Comparison of ENCODE assay signal across 16 cellular contexts in the genomic region with DNA sequence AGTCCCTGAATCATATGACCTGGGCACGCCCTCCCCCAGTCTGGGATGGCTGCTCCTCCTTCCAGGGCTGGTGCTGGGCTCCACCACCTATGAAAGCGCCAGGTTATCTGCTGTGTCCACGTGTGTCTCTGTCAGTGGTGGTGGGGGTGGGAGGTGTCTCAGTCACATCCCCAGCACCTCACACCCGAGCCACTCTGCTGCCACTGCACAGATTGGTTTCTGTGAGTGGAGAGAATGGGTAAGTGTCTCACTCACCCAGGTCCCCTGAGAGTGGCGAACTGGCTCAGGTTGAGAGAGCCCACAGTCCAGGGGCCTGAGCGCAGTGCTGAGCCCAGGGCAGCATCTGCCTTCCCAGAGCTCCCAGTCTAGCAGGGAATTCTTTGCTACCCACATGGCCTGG.
A peak's percentile ranks its signal among the peaks of the same experiment; 100 is the strongest.
DNase-seq lines count a peak whose midpoint lies in the region; ATAC-seq and TF ChIP-seq lines count a peak whose summit lies in the region.
"Had no signal": no experiment of that assay in that cellular context is flagged by ENCODE, and none has a peak within 500 bp of the region (broad histone marks: within the 10 kb centered on the region; RNA-seq: fewer than 3 reads in every experiment).

No MANE protein-coding gene starts in this region.

- H3K4me3 Mint-ChIP-seq in activated naive CD4-positive, alpha-beta T cell treated with anti-CD3 and anti-CD28 coated beads, Interleukin-2, amount 50 U/mL, for 24 hours, result peak overlapping the region; percentile 26
- no peak overlapping the region for H3K4me3 Mint-ChIP-seq in activated naive CD4-positive, alpha-beta T cell treated with anti-CD3 and anti-CD28 coated beads for 36 hours
- H3K4me3 Mint-ChIP-seq in activated CD4-positive, alpha-beta memory T cell treated with anti-CD3 and anti-CD28 coated beads for 36 hours, result no peak overlapping the region
- H3K4me3 Mint-ChIP-seq: stimulated activated naive CD8-positive, alpha-beta T cell treated with anti-CD3 and anti-CD28 coated beads, Interleukin-15, Interleukin-2, amounts not matched to agents 100 ng/mL and 50 ng/mL, for 24 hours had no signal

- no peaks in the 10 kb centered on the region for H3K9me3 Mint-ChIP-seq in activated naive CD4-positive, alpha-beta T cell treated with anti-CD3 and anti-CD28 coated beads, Interleukin-2, amount 50 U/mL, for 24 hours
- H3K9me3 Mint-ChIP-seq in activated naive CD4-positive, alpha-beta T cell treated with anti-CD3 and anti-CD28 coated beads for 36 hours, result no peaks in the 10 kb centered on the region
- no peaks in the 10 kb centered on the region for H3K9me3 Mint-ChIP-seq in activated CD4-positive, alpha-beta memory T cell treated with anti-CD3 and anti-CD28 coated beads for 36 hours
- H3K9me3 Mint-ChIP-seq: stimulated activated naive CD8-positive, alpha-beta T cell treated with anti-CD3 and anti-CD28 coated beads, Interleukin-15, Interleukin-2, amounts not matched to agents 100 ng/mL and 50 ng/mL, for 24 hours had no signal

- H3K9me3 ChIP-seq in left ventricle myocardium inferior (replicated peaks) (no peaks in the 10 kb centered on the region), tibial artery (no peaks in the 10 kb centered on the region)
- H3K9me3 ChIP-seq: Caco-2, gastroesophageal sphincter, uterus had no signal

- no peaks in the 10 kb centered on the region for H3K27me3 Mint-ChIP-seq in activated naive CD4-positive, alpha-beta T cell treated with anti-CD3 and anti-CD28 coated beads, Interleukin-2, amount 50 U/mL, for 24 hours
- H3K27me3 Mint-ChIP-seq in activated naive CD4-positive, alpha-beta T cell treated with anti-CD3 and anti-CD28 coated beads for 36 hours (ENCODE audit: low read depth), result no peaks in the 10 kb centered on the region
- no peaks in the 10 kb centered on the region for H3K27me3 Mint-ChIP-seq in activated CD4-positive, alpha-beta memory T cell treated with anti-CD3 and anti-CD28 coated beads for 36 hours
- H3K27me3 Mint-ChIP-seq: stimulated activated naive CD8-positive, alpha-beta T cell treated with anti-CD3 and anti-CD28 coated beads, Interleukin-15, Interleukin-2, amounts not matched to agents 100 ng/mL and 50 ng/mL, for 24 hours had no signal

- no peaks in the 10 kb centered on the region for H3K27me3 ChIP-seq in left ventricle myocardium inferior (ENCODE audit: low read depth)
- no peaks in the 10 kb centered on the region for H3K27me3 ChIP-seq in tibial artery
- H3K27me3 ChIP-seq: gastroesophageal sphincter, uterus had no signal

- H3K27ac ChIP-seq in left ventricle myocardium inferior (replicated peaks) (peak overlapping the region; percentile 60), tibial artery (peak overlapping the region; percentile 76 to 83)
- H3K27ac ChIP-seq: KMS-11 had no signal

- no peak for ATAC-seq in GM18502 (IDR thresholded peaks at IDR 0.05; ENCODE audit: poor library complexity, unreplicated experiment)
- ATAC-seq: gastroesophageal sphincter had no signal

- H3K4me1 Mint-ChIP-seq in activated naive CD4-positive, alpha-beta T cell treated with anti-CD3 and anti-CD28 coated beads, Interleukin-2, amount 50 U/mL, for 24 hours, result peaks cover 49% of the 10 kb centered on the region
- peaks cover 39% of the 10 kb centered on the region for H3K4me1 Mint-ChIP-seq in activated naive CD4-positive, alpha-beta T cell treated with anti-CD3 and anti-CD28 coated beads for 36 hours (ENCODE audit: low read depth)
- peaks cover 34% of the 10 kb centered on the region for H3K4me1 Mint-ChIP-seq in activated CD4-positive, alpha-beta memory T cell treated with anti-CD3 and anti-CD28 coated beads for 36 hours (ENCODE audit: low read depth)

- H3K27ac Mint-ChIP-seq in activated naive CD4-positive, alpha-beta T cell treated with anti-CD3 and anti-CD28 coated beads, Interleukin-2, amount 50 U/mL, for 24 hours, result peak overlapping the region; percentile 76
- H3K27ac Mint-ChIP-seq in activated naive CD4-positive, alpha-beta T cell treated with anti-CD3 and anti-CD28 coated beads for 36 hours, result no peak overlapping the region
- H3K27ac Mint-ChIP-seq in activated CD4-positive, alpha-beta memory T cell treated with anti-CD3 and anti-CD28 coated beads for 36 hours, result peak overlapping the region; percentile 18

- intact Hi-C loops in activated naive CD4-positive, alpha-beta T cell treated with anti-CD3 and anti-CD28 coated beads for 36 hours (cut with micrococcal nuclease), result loop anchor here (5.0 kb wide), 1 partner anchor 125 kb away; no protein-coding TSS in a partner anchor
- intact Hi-C loops in activated CD4-positive, alpha-beta memory T cell treated with anti-CD3 and anti-CD28 coated beads for 36 hours (cut with micrococcal nuclease), result no loop called here
- intact Hi-C loops in left ventricle myocardium inferior (cut with micrococcal nuclease) (no loop called here), tibial artery (cut with DNase I; ENCODE audit: low total_unique reads) (loop anchor here (10.0 kb wide), 1 partner anchor 122 kb away; no protein-coding TSS in a partner anchor)

- CTCF ChIA-PET in activated naive CD4-positive, alpha-beta T cell treated with anti-CD3 and anti-CD28 coated beads for 36 hours (lab: Charles Lee), result no interaction called here
- CTCF ChIA-PET in activated CD4-positive, alpha-beta memory T cell treated with anti-CD3 and anti-CD28 coated beads for 36 hours (lab: Charles Lee), result interaction anchor here (0.5 to 1.1 kb wide), 2 partner anchors 15 to 1076 kb away, joined by 3 read pairs; no protein-coding TSS in a partner anchor

- DNase-seq in activated naive CD4-positive, alpha-beta T cell treated with anti-CD3 and anti-CD28 coated beads for 36 hours, result no peak
- DNase-seq in activated CD4-positive, alpha-beta memory T cell treated with anti-CD3 and anti-CD28 coated beads for 36 hours, result no peak
- DNase-seq in left ventricle myocardium inferior (no peak), tibial artery (no peak), HuH-7.5 (ENCODE audit: low spot score) (no peak), retina (no peak)
- DNase-seq: activated CD4-positive, CD25-positive, alpha-beta regulatory T cell; Caco-2; NCI-H1105 treated with DMSO at 0.1 percent for 48 hours; stimulated activated CD4-positive, alpha-beta T cell treated with anti-CD3 and anti-CD28 coated beads, Interleukin-15, amount 100 ng/mL, for 24 hours; uterus had no signal

- H3K4me3 ChIP-seq in left ventricle myocardium inferior (no peak overlapping the region), tibial artery (no peak overlapping the region)
- H3K4me3 ChIP-seq: gastroesophageal sphincter, uterus had no signal

- POLR2A ChIA-PET in activated CD4-positive, alpha-beta memory T cell treated with anti-CD3 and anti-CD28 coated beads for 36 hours (lab: Charles Lee), result no interaction called here

- H3K36me3 Mint-ChIP-seq in activated naive CD4-positive, alpha-beta T cell treated with anti-CD3 and anti-CD28 coated beads, Interleukin-2, amount 50 U/mL, for 24 hours, result no peaks in the 10 kb centered on the region
- H3K36me3 Mint-ChIP-seq in activated naive CD4-positive, alpha-beta T cell treated with anti-CD3 and anti-CD28 coated beads for 36 hours (ENCODE audit: low read depth), result peaks cover 6% of the 10 kb centered on the region
- H3K36me3 Mint-ChIP-seq in activated CD4-positive, alpha-beta memory T cell treated with anti-CD3 and anti-CD28 coated beads for 36 hours, result no peaks in the 10 kb centered on the region

- TF ChIP-seq CTCF in left ventricle myocardium inferior (IDR thresholded peaks at IDR 0.05; ENCODE audit: borderline replicate concordance) (no peak), tibial artery (IDR thresholded peaks at IDR 0.05) (no peak)

- H3K36me3 ChIP-seq in left ventricle myocardium inferior (peaks cover 53% of the 10 kb centered on the region), tibial artery (peaks cover 13 to 54% (median 39%) of the 10 kb centered on the region in 3 donors)
- H3K36me3 ChIP-seq: uterus had no signal

- H3K4me1 ChIP-seq in left ventricle myocardium inferior, result peaks cover 83% of the 10 kb centered on the region
- peaks cover 0 to 73% (median 48%) of the 10 kb centered on the region in 4 donors for H3K4me1 ChIP-seq in tibial artery
- H3K4me1 ChIP-seq: Caco-2, uterus had no signal

Comparison
In these comparisons a context has a peak if more than half of its experiments do, and no peak if none do; other contexts are left out.
1. intact Hi-C loops: an anchor here in activated naive CD4-positive, alpha-beta T cell treated with anti-CD3 and anti-CD28 coated beads for 36 hours (5.0 kb wide) and tibial artery (10.0 kb wide); none called in activated CD4-positive, alpha-beta memory T cell treated with anti-CD3 and anti-CD28 coated beads for 36 hours and left ventricle myocardium inferior.